Comparison of ENCODE assay signal across 1 cellular context in genomic region chr1:169724168-169724567, GRCh38.
TF ChIP-seq lines count a peak whose summit lies in the region.

No MANE protein-coding gene starts in this region.

TF ChIP-seq in GM12878, 131 proteins besides CTCF, POLR2A, EP300 and RAD21 (continued from another document):
- TF ChIP-seq, protein P1, sequence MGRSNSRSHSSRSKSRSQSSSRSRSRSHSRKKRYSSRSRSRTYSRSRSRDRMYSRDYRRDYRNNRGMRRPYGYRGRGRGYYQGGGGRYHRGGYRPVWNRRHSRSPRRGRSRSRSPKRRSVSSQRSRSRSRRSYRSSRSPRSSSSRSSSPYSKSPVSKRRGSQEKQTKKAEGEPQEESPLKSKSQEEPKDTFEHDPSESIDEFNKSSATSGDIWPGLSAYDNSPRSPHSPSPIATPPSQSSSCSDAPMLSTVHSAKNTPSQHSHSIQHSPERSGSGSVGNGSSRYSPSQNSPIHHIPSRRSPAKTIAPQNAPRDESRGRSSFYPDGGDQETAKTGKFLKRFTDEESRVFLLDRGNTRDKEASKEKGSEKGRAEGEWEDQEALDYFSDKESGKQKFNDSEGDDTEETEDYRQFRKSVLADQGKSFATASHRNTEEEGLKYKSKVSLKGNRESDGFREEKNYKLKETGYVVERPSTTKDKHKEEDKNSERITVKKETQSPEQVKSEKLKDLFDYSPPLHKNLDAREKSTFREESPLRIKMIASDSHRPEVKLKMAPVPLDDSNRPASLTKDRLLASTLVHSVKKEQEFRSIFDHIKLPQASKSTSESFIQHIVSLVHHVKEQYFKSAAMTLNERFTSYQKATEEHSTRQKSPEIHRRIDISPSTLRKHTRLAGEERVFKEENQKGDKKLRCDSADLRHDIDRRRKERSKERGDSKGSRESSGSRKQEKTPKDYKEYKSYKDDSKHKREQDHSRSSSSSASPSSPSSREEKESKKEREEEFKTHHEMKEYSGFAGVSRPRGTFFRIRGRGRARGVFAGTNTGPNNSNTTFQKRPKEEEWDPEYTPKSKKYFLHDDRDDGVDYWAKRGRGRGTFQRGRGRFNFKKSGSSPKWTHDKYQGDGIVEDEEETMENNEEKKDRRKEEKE (IDR thresholded peaks at IDR 0.05) = no peak
- TF ChIP-seq HDAC2 (IDR thresholded peaks at IDR 0.05) (no peak), TCF3 (IDR thresholded peaks at IDR 0.05; ENCODE audit: borderline replicate concordance, insufficient read depth, low read depth, low read length) (no peak), FOXK2 (IDR thresholded peaks at IDR 0.05) (no peak), TBL1XR1 (IDR thresholded peaks at IDR 0.05; ENCODE audit: low read depth, low read length) (no peak), EED (IDR thresholded peaks at IDR 0.05; ENCODE audit: low read depth) (no peak), PAX5 (IDR thresholded peaks at IDR 0.05; ENCODE audit: borderline replicate concordance, low read depth, low read length) (no peak), STAT1 (conservative IDR thresholded peaks at IDR 0.05) (no peak), SMC3 (IDR thresholded peaks at IDR 0.05; ENCODE audit: borderline replicate concordance, low read length) (no peak), BHLHE40 (IDR thresholded peaks at IDR 0.05; ENCODE audit: borderline replicate concordance in 1 of 2, low read depth in 2 of 2, low read length in 1 of 2) (no peak), MXI1 (IDR thresholded peaks at IDR 0.05; ENCODE audit: low read depth, low read length) (no peak), KAT2A (conservative IDR thresholded peaks at IDR 0.05; ENCODE audit: control insufficient read depth, low read depth, low read length) (no peak), MEF2A (IDR thresholded peaks at IDR 0.05; ENCODE audit: insufficient read depth, low read depth, low read length) (no peak), GABPA (IDR thresholded peaks at IDR 0.05; ENCODE audit: low read depth) (no peak)
- TF ChIP-seq, protein P2, sequence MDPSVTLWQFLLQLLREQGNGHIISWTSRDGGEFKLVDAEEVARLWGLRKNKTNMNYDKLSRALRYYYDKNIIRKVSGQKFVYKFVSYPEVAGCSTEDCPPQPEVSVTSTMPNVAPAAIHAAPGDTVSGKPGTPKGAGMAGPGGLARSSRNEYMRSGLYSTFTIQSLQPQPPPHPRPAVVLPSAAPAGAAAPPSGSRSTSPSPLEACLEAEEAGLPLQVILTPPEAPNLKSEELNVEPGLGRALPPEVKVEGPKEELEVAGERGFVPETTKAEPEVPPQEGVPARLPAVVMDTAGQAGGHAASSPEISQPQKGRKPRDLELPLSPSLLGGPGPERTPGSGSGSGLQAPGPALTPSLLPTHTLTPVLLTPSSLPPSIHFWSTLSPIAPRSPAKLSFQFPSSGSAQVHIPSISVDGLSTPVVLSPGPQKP (IDR thresholded peaks at IDR 0.05; ENCODE audit: low read depth, low read length) = no peak
- TF ChIP-seq, protein P3, sequence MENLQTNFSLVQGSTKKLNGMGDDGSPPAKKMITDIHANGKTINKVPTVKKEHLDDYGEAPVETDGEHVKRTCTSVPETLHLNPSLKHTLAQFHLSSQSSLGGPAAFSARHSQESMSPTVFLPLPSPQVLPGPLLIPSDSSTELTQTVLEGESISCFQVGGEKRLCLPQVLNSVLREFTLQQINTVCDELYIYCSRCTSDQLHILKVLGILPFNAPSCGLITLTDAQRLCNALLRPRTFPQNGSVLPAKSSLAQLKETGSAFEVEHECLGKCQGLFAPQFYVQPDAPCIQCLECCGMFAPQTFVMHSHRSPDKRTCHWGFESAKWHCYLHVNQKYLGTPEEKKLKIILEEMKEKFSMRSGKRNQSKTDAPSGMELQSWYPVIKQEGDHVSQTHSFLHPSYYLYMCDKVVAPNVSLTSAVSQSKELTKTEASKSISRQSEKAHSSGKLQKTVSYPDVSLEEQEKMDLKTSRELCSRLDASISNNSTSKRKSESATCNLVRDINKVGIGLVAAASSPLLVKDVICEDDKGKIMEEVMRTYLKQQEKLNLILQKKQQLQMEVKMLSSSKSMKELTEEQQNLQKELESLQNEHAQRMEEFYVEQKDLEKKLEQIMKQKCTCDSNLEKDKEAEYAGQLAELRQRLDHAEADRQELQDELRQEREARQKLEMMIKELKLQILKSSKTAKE (IDR thresholded peaks at IDR 0.05; ENCODE audit: low read depth, poor library complexity, severe bottlenecking) = no peak
- TF ChIP-seq, protein P4, sequence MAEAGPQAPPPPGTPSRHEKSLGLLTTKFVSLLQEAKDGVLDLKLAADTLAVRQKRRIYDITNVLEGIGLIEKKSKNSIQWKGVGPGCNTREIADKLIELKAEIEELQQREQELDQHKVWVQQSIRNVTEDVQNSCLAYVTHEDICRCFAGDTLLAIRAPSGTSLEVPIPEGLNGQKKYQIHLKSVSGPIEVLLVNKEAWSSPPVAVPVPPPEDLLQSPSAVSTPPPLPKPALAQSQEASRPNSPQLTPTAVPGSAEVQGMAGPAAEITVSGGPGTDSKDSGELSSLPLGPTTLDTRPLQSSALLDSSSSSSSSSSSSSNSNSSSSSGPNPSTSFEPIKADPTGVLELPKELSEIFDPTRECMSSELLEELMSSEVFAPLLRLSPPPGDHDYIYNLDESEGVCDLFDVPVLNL (IDR thresholded peaks at IDR 0.05; ENCODE audit: low read depth, low read length) = no peak
- TF ChIP-seq, protein P5, sequence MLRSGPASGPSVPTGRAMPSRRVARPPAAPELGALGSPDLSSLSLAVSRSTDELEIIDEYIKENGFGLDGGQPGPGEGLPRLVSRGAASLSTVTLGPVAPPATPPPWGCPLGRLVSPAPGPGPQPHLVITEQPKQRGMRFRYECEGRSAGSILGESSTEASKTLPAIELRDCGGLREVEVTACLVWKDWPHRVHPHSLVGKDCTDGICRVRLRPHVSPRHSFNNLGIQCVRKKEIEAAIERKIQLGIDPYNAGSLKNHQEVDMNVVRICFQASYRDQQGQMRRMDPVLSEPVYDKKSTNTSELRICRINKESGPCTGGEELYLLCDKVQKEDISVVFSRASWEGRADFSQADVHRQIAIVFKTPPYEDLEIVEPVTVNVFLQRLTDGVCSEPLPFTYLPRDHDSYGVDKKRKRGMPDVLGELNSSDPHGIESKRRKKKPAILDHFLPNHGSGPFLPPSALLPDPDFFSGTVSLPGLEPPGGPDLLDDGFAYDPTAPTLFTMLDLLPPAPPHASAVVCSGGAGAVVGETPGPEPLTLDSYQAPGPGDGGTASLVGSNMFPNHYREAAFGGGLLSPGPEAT (IDR thresholded peaks at IDR 0.05; ENCODE audit: low read depth) = no peak
